In the genomic region with DNA sequence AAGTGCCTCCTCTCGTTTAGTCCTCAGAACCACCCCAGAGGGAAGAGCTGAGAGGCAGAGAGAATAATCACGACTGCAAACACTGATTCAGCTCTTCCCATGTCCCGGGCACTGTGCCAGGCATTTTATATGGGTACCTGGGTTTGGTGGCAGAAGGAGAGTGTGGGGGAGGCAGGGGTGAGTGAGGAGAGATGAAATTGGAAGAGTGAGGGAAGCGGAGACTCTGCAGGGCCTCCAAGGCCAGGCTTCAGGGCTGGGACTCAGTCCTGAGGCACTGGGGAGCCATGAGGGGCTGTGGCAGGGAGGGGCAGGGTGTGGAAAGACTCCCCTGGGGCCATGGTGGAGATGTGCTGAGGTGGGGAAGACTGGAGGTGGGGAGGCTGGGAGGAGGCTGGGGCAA, we compare ENCODE assay signal across 13 cellular contexts. TPM values are rescaled to one million over a fixed set of nuclear protein-coding genes. Genes with fewer than 3 reads are reported as not detected.
DNase-seq lines count a peak whose midpoint lies in the region; ATAC-seq and TF ChIP-seq lines count a peak whose summit lies in the region.
"Had no signal": no experiment of that assay in that cellular context is flagged by ENCODE, and none has a peak within 500 bp of the region (broad histone marks: within the 10 kb centered on the region; RNA-seq: fewer than 3 reads in every experiment).

No MANE protein-coding gene starts in this region.

- intact Hi-C loops in thyroid gland (cut with DNase I): no loop called here

- no peak overlapping the region for H3K4me2 ChIP-seq in SK-N-SH

- no peak for TF ChIP-seq CTCF in SK-N-SH (IDR thresholded peaks at IDR 0.05)
- no peak for TF ChIP-seq CTCF in thyroid gland (IDR thresholded peaks at IDR 0.05)
- TF ChIP-seq CTCF in GM13976 (IDR thresholded peaks at IDR 0.05; ENCODE audit: borderline replicate concordance, control extremely low read depth, extremely low read depth, insufficient read depth, missing control alignments): no peak

- H3K9ac ChIP-seq in SK-N-SH (no peak overlapping the region), endocrine pancreas (ENCODE audit: control insufficient read depth, insufficient read depth, low read length) (peak overlapping the region; percentile 7)

- POLR2A ChIA-PET in SK-N-SH (lab: Yijun Ruan, JAX): interaction anchor here (1.0 to 2.9 kb wide), 2 partner anchors 10 to 18 kb away, joined by 4 to 10 read pairs; a partner anchor contains a TSS

- H3F3A ChIP-seq in SK-N-SH (replicated peaks; ENCODE audit: insufficient read depth): peaks cover 2% of the 10 kb centered on the region

- H3K4me3 ChIP-seq in SK-N-SH (ENCODE audit: low read depth in 2 of 2, low read length in 1 of 2) (no peak overlapping the region), endocrine pancreas (ENCODE audit: control insufficient read depth, insufficient read depth, low read length) (peak overlapping the region; percentile 14), thyroid gland (replicated peaks in 1 of 3) (no peak overlapping the region)
- H3K4me3 ChIP-seq: pancreas, SJSA1, upper lobe of right lung had no signal

- H3K4me1 ChIP-seq in SK-N-SH (ENCODE audit: control insufficient read depth in 1 of 2, insufficient read depth in 2 of 2, low read depth in 1 of 2, low read length in 1 of 2) (peaks cover 0 to 36% of the 10 kb centered on the region in 2 experiments; a peak in 1 of 4 replicates), endocrine pancreas (ENCODE audit: control insufficient read depth, insufficient read depth, low read length) (no peaks in the 10 kb centered on the region), thyroid gland (no peaks in the 10 kb centered on the region)
- H3K4me1 ChIP-seq: pancreas, SJSA1, upper lobe of right lung had no signal

- no peak for TF ChIP-seq EP300 in SK-N-SH (IDR thresholded peaks at IDR 0.05; ENCODE audit: borderline replicate concordance in 1 of 2, low read depth in 1 of 2, low read length in 1 of 2)

- H3K9me3 ChIP-seq in SK-N-SH (no peaks in the 10 kb centered on the region), endocrine pancreas (ENCODE audit: control insufficient read depth, low read length) (no peaks in the 10 kb centered on the region), thyroid gland (no peaks in the 10 kb centered on the region)
- H3K9me3 ChIP-seq: pancreas, SJSA1, upper lobe of right lung had no signal

- TF ChIP-seq POLR2A in thyroid gland (IDR thresholded peaks at IDR 0.05): no peak

- DNase-seq in SK-N-SH (peak; percentile 30), NCI-H524 (lab: John Stamatoyannopoulos, UW) (peak; percentile 81 to 88), thyroid gland (peak; percentile 31 to 47), GM13976 (ENCODE audit: low spot score) (no peak), HuH-7 (ENCODE audit: low spot score) (no peak)
- DNase-seq: activated CD4-positive, alpha-beta T cell treated with anti-CD3 and anti-CD28 coated beads, Interleukin-2, amount 50 U/mL, for 4 hours; activated naive CD8-positive, alpha-beta T cell treated with anti-CD3 and anti-CD28 coated beads, Interleukin-2, amount 10 ng/mL, durations not matched to agents 7 days and 5 days; pancreas; upper lobe of right lung had no signal

- no peak; the same call in 2 of the 3 replicates for ATAC-seq in SK-N-SH treated with all-trans-retinoic acid at 6 μM for 48 hours
- no peak for ATAC-seq in HG03108 (IDR thresholded peaks at IDR 0.05; ENCODE audit: unreplicated experiment)
- ATAC-seq: upper lobe of right lung had no signal

- no peak overlapping the region for H2AFZ ChIP-seq in SK-N-SH (ENCODE audit: low read depth)

- CTCF ChIA-PET in SK-N-SH (lab: Yijun Ruan, JAX): interaction anchor here (0.6 to 6.6 kb wide), 6 partner anchors 18 to 42 kb away, joined by 3 to 41 read pairs (median 4); a partner anchor contains a TSS

- H3K27ac ChIP-seq in SK-N-SH (ENCODE audit: low read depth in 2 of 2, low read length in 1 of 2): peak overlapping the region in 1 of 2 experiments; percentile 23; a peak in 1 of 4 replicates
- H3K27ac ChIP-seq in thyroid gland: no peak overlapping the region
- H3K27ac ChIP-seq: pancreas, SJSA1, upper lobe of right lung had no signal

- H4K20me1 ChIP-seq in SK-N-SH (ENCODE audit: insufficient read depth): no peaks in the 10 kb centered on the region

- no peaks in the 10 kb centered on the region for H3K9me2 ChIP-seq in SK-N-SH

- H3K36me3 ChIP-seq in SK-N-SH (replicated peaks in 1 of 2; ENCODE audit: control insufficient read depth in 1 of 2, insufficient read depth in 2 of 2, low read length in 1 of 2): no peaks in the 10 kb centered on the region
- no peaks in the 10 kb centered on the region for H3K36me3 ChIP-seq in endocrine pancreas (ENCODE audit: control insufficient read depth, insufficient read depth, low read length)
- H3K36me3 ChIP-seq in thyroid gland: no peaks in the 10 kb centered on the region
- H3K36me3 ChIP-seq: pancreas, SJSA1, upper lobe of right lung had no signal

- no peaks in the 10 kb centered on the region for H3K79me2 ChIP-seq in SK-N-SH (ENCODE audit: insufficient read depth)

- TF ChIP-seq RAD21 in SK-N-SH (IDR thresholded peaks at IDR 0.05; ENCODE audit: low read length): no peak

- no peaks in the 10 kb centered on the region for H3K27me3 ChIP-seq in SK-N-SH (ENCODE audit: insufficient read depth)
- H3K27me3 ChIP-seq in endocrine pancreas (ENCODE audit: control insufficient read depth, insufficient read depth, low read length): no peaks in the 10 kb centered on the region
- no peaks in the 10 kb centered on the region for H3K27me3 ChIP-seq in thyroid gland
- H3K27me3 ChIP-seq: pancreas, SJSA1, upper lobe of right lung had no signal

- WGBS in SK-N-SH (ENCODE audit: low lambda C conversion rate): 40% methylated on average over 4 of the region's 4 CpGs
- whole genome bisulfite sequencing in thyroid gland, 2 donors: 44 to 45% methylated on average over 4 of the region's 4 CpGs

- in situ Hi-C loops in GM13976 (cut with MboI; ENCODE audit: low sequenced_read_pairs, unreplicated experiment): no loop called here

TF ChIP-seq in SK-N-SH, 30 proteins besides CTCF, POLR2A, EP300 and RAD21 (continues in another document):
- TF ChIP-seq RCOR1 (IDR thresholded peaks at IDR 0.05; ENCODE audit: low read length): no peak
- no peak for TF ChIP-seq POLR2AphosphoS5 (IDR thresholded peaks at IDR 0.05; ENCODE audit: low read depth, low read length)
- TF ChIP-seq RFX5 (IDR thresholded peaks at IDR 0.05; ENCODE audit: low read length): no peak

TF ChIP-seq in SK-N-SH treated with all-trans-retinoic acid at 6 μM for 48 hours, 23 proteins besides CTCF, POLR2A, EP300 and RAD21 (continues in another document):
- TF ChIP-seq, protein P1, sequence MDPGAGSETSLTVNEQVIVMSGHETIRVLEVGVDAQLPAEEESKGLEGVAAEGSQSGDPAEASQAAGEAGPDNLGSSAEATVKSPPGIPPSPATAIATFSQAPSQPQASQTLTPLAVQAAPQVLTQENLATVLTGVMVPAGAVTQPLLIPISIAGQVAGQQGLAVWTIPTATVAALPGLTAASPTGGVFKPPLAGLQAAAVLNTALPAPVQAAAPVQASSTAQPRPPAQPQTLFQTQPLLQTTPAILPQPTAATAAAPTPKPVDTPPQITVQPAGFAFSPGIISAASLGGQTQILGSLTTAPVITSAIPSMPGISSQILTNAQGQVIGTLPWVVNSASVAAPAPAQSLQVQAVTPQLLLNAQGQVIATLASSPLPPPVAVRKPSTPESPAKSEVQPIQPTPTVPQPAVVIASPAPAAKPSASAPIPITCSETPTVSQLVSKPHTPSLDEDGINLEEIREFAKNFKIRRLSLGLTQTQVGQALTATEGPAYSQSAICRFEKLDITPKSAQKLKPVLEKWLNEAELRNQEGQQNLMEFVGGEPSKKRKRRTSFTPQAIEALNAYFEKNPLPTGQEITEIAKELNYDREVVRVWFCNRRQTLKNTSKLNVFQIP (CRISPR knock-in tag; IDR thresholded peaks at IDR 0.05; ENCODE audit: borderline replicate concordance, low read depth): no peak
- TF ChIP-seq TCF4 (CRISPR knock-in tag; IDR thresholded peaks at IDR 0.05; ENCODE audit: borderline replicate concordance) (no peak), RARB (CRISPR knock-in tag; IDR thresholded peaks at IDR 0.05) (no peak), ESRRG (CRISPR knock-in tag; IDR thresholded peaks at IDR 0.05) (no peak)

RNA-seq across cellular contexts. Expression of a gene that starts 8.7 kb away (rescaled TPM):
- polyA plus RNA-seq in SK-N-SH (2012; rRNA removed): 0.08 TPM in 1 of 2 replicates, not detected in the other
- polyA plus RNA-seq in SK-N-SH (2012; cell fraction: cytosol; rRNA removed): 0.03 TPM in 1 of 2 replicates, not detected in the other
- polyA plus RNA-seq in SK-N-SH (2012; cell fraction: nucleus; rRNA removed): not detected in 2 replicates
- not detected for total RNA-seq in thyroid gland
- total RNA-seq: SJSA1, upper lobe of right lung had no signal

RNA-seq across cellular contexts. Expression of a gene that starts 9.2 kb away (rescaled TPM):
- 20.2 and 21.9 TPM in 2 replicates for polyA plus RNA-seq in SK-N-SH (2012; rRNA removed)
- polyA plus RNA-seq in SK-N-SH (2012; cell fraction: cytosol; rRNA removed): 7.0 and 10.2 TPM in 2 replicates
- 77.5 and 81.7 TPM in 2 replicates for polyA plus RNA-seq in SK-N-SH (2012; cell fraction: nucleus; rRNA removed)
- total RNA-seq in thyroid gland: 10 to 100 TPM in 1 of 4 donors, 1 to 10 TPM in 3; 6.3 to 12.6 (median 9.2) TPM

RNA-seq across cellular contexts. Expression of a gene that starts 18.4 kb away (rescaled TPM):
- 119 and 138 TPM in 2 replicates for polyA plus RNA-seq in SK-N-SH (2012; rRNA removed)
- 112 and 158 TPM in 2 replicates for polyA plus RNA-seq in SK-N-SH (2012; cell fraction: cytosol; rRNA removed)
- 110 and 150 TPM in 2 replicates for polyA plus RNA-seq in SK-N-SH (2012; cell fraction: nucleus; rRNA removed)
- 100 to 1,000 TPM; 121 to 160 (median 141) TPM for total RNA-seq in thyroid gland

RNA-seq across cellular contexts. Expression of a gene that starts 20.6 kb away (rescaled TPM):
- polyA plus RNA-seq in SK-N-SH (2012; rRNA removed): 0.54 and 0.92 TPM in 2 replicates
- 0.28 and 0.56 TPM in 2 replicates for polyA plus RNA-seq in SK-N-SH (2012; cell fraction: cytosol; rRNA removed)
- polyA plus RNA-seq in SK-N-SH (2012; cell fraction: nucleus; rRNA removed): 1.3 and 1.4 TPM in 2 replicates
- 1 to 10 TPM in 1 of 4 donors, under 1 TPM in 3; 0.56 to 2.2 (median 0.84) TPM for total RNA-seq in thyroid gland

RNA-seq across cellular contexts. Expression of a gene that starts 47.6 kb away (rescaled TPM):
- polyA plus RNA-seq in SK-N-SH (2012; rRNA removed): 263 and 277 TPM in 2 replicates
- 125 and 190 TPM in 2 replicates for polyA plus RNA-seq in SK-N-SH (2012; cell fraction: cytosol; rRNA removed)
- polyA plus RNA-seq in SK-N-SH (2012; cell fraction: nucleus; rRNA removed): 110 and 159 TPM in 2 replicates
- total RNA-seq in thyroid gland: 10 to 100 TPM; 14.0 to 19.3 (median 14.9) TPM

Comparison
In these comparisons a context has a peak if more than half of its experiments do, and no peak if none do; other contexts are left out.
1. DNase-seq: peak in SK-N-SH (single experiment), NCI-H524 (2 of 2) and thyroid gland (2 of 2); none in GM13976 (single experiment) and HuH-7 (single experiment).